Comparison of ENCODE assay signal across 10 cellular contexts in the genomic region with DNA sequence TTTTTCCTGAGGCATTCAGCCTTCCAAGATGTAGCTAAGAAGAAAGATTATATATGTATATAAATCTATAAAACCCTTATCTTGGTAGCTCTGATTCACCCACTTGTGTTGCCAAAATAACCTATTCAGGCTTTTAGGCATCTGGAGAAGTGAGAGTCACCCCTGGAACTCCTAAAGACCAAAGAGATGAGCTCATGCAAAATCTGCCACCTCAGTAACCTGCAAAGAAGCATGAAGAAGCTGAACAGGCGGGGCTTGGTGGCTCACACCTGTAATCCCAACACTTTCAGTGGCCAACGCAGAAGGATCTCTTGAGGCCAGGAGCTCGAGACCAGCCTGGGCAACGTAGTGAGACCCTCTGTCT.
A peak's percentile ranks its signal among the peaks of the same experiment; 100 is the strongest.
DNase-seq lines count a peak whose midpoint lies in the region; ATAC-seq and TF ChIP-seq lines count a peak whose summit lies in the region.
"Had no signal": no experiment of that assay in that cellular context is flagged by ENCODE, and none has a peak within 500 bp of the region (broad histone marks: within the 10 kb centered on the region; RNA-seq: fewer than 3 reads in every experiment).

No MANE protein-coding gene starts in this region.

- no peaks in the 10 kb centered on the region for H3K36me3 ChIP-seq in thoracic aorta

- CTCF ChIA-PET in activated naive CD4-positive, alpha-beta T cell treated with anti-CD3 and anti-CD28 coated beads for 36 hours (lab: Charles Lee) = interaction anchor here (0.7 kb wide), 2 partner anchors 25 to 410 kb away, joined by 3 read pairs; no protein-coding TSS in a partner anchor

- peaks cover 23% of the 10 kb centered on the region for H3K4me1 Mint-ChIP-seq in activated naive CD4-positive, alpha-beta T cell treated with anti-CD3 and anti-CD28 coated beads for 36 hours (ENCODE audit: low read depth)
- peaks cover 20% of the 10 kb centered on the region for H3K4me1 Mint-ChIP-seq in activated T-helper 1 cell treated with anti-CD3 and anti-CD28 coated beads, Interleukin-12 subunit alpha, Interleukin-12 subunit beta, Interleukin-2, Interleukin-4 antibody, amounts not matched to agents 30 ng/mL and 10 ng/mL and 1 ng/mL, durations not matched to agents 14 hours and 24 hours and 36 hours (ENCODE audit: low read depth)

- intact Hi-C loops in activated naive CD4-positive, alpha-beta T cell treated with anti-CD3 and anti-CD28 coated beads for 36 hours (cut with micrococcal nuclease) = loop anchor here (2.0 kb wide), 1 partner anchor 22 kb away; no protein-coding TSS in a partner anchor
- intact Hi-C loops in activated T-helper 1 cell treated with anti-CD3 and anti-CD28 coated beads, Interleukin-12 subunit alpha, Interleukin-12 subunit beta, Interleukin-2, Interleukin-4 antibody, amounts not matched to agents 30 ng/mL and 10 ng/mL and 1 ng/mL, durations not matched to agents 14 hours and 24 hours and 36 hours (cut with micrococcal nuclease) = no loop called here

- TF ChIP-seq CTCF in foreskin fibroblast (IDR thresholded peaks at IDR 0.05; ENCODE audit: low read depth, low read length) (no peak), thoracic aorta (IDR thresholded peaks at IDR 0.05) (no peak)

- peak; percentile 18 for DNase-seq in activated naive CD4-positive, alpha-beta T cell treated with anti-CD3 and anti-CD28 coated beads for 36 hours
- no peak for DNase-seq in activated naive CD4-positive, alpha-beta T cell (lab: John Stamatoyannopoulos, UW)
- no peak for DNase-seq in activated T-helper 1 cell treated with anti-CD3 and anti-CD28 coated beads, Interleukin-12 subunit alpha, Interleukin-12 subunit beta, Interleukin-2, Interleukin-4 antibody, amounts not matched to agents 30 ng/mL and 10 ng/mL and 1 ng/mL, durations not matched to agents 14 hours and 24 hours and 36 hours (ENCODE audit: low spot score)
- DNase-seq in foreskin fibroblast (peak; percentile 21 to 50), thoracic aorta (ENCODE audit: low spot score) (no peak), NCI-H1694 (lab: John Stamatoyannopoulos, UW) (no peak), NCI-H82 treated with DMSO at 0.1 percent for 48 hours (lab: John Stamatoyannopoulos, UW; ENCODE audit: unreplicated experiment) (no peak)
- DNase-seq: NCI-H510A treated with DMSO at 0.1 percent for 48 hours had no signal

- H3K36me3 Mint-ChIP-seq in activated naive CD4-positive, alpha-beta T cell treated with anti-CD3 and anti-CD28 coated beads for 36 hours (ENCODE audit: low read depth) = no peaks in the 10 kb centered on the region
- H3K36me3 Mint-ChIP-seq in activated T-helper 1 cell treated with anti-CD3 and anti-CD28 coated beads, Interleukin-12 subunit alpha, Interleukin-12 subunit beta, Interleukin-2, Interleukin-4 antibody, amounts not matched to agents 30 ng/mL and 10 ng/mL and 1 ng/mL, durations not matched to agents 14 hours and 24 hours and 36 hours (ENCODE audit: low read depth) = peaks cover 1% of the 10 kb centered on the region

- no peaks in the 10 kb centered on the region for H3K27me3 Mint-ChIP-seq in activated naive CD4-positive, alpha-beta T cell treated with anti-CD3 and anti-CD28 coated beads for 36 hours (ENCODE audit: low read depth)
- H3K27me3 Mint-ChIP-seq in activated T-helper 1 cell treated with anti-CD3 and anti-CD28 coated beads, Interleukin-12 subunit alpha, Interleukin-12 subunit beta, Interleukin-2, Interleukin-4 antibody, amounts not matched to agents 30 ng/mL and 10 ng/mL and 1 ng/mL, durations not matched to agents 14 hours and 24 hours and 36 hours (ENCODE audit: insufficient read depth) = no peaks in the 10 kb centered on the region

- no peak overlapping the region for H3K4me3 Mint-ChIP-seq in activated naive CD4-positive, alpha-beta T cell treated with anti-CD3 and anti-CD28 coated beads for 36 hours
- H3K4me3 Mint-ChIP-seq in activated T-helper 1 cell treated with anti-CD3 and anti-CD28 coated beads, Interleukin-12 subunit alpha, Interleukin-12 subunit beta, Interleukin-2, Interleukin-4 antibody, amounts not matched to agents 30 ng/mL and 10 ng/mL and 1 ng/mL, durations not matched to agents 14 hours and 24 hours and 36 hours = no peak overlapping the region

- no peaks in the 10 kb centered on the region for H3K27me3 ChIP-seq in thoracic aorta (replicated peaks; ENCODE audit: insufficient read depth)

- H3K4me3 ChIP-seq in foreskin fibroblast (ENCODE audit: low read depth in 1 of 2, low read length in 2 of 2) (no peak overlapping the region), thoracic aorta (no peak overlapping the region)

- peak overlapping the region; percentile 90 to 95 for H3K27ac ChIP-seq in thoracic aorta
- H3K27ac ChIP-seq: KMS-11 had no signal

- H3K9me3 ChIP-seq in thoracic aorta = no peaks in the 10 kb centered on the region

- no peak overlapping the region for H3K27ac Mint-ChIP-seq in activated naive CD4-positive, alpha-beta T cell treated with anti-CD3 and anti-CD28 coated beads for 36 hours
- H3K27ac Mint-ChIP-seq in activated T-helper 1 cell treated with anti-CD3 and anti-CD28 coated beads, Interleukin-12 subunit alpha, Interleukin-12 subunit beta, Interleukin-2, Interleukin-4 antibody, amounts not matched to agents 30 ng/mL and 10 ng/mL and 1 ng/mL, durations not matched to agents 14 hours and 24 hours and 36 hours = peak overlapping the region; percentile 35

- no peaks in the 10 kb centered on the region for H3K9me3 Mint-ChIP-seq in activated naive CD4-positive, alpha-beta T cell treated with anti-CD3 and anti-CD28 coated beads for 36 hours
- H3K9me3 Mint-ChIP-seq in activated T-helper 1 cell treated with anti-CD3 and anti-CD28 coated beads, Interleukin-12 subunit alpha, Interleukin-12 subunit beta, Interleukin-2, Interleukin-4 antibody, amounts not matched to agents 30 ng/mL and 10 ng/mL and 1 ng/mL, durations not matched to agents 14 hours and 24 hours and 36 hours = no peaks in the 10 kb centered on the region

- ATAC-seq in thoracic aorta (ENCODE audit: insufficient number of reproducible peaks, low FRiP score, low read depth) (no peak), HG02973 (IDR thresholded peaks at IDR 0.05; ENCODE audit: unreplicated experiment) (no peak)

- peaks cover 19 to 28% of the 10 kb centered on the region in 2 donors for H3K4me1 ChIP-seq in thoracic aorta (ENCODE audit: control insufficient read depth in 1 of 2, low read depth in 2 of 2)

Comparison
In these comparisons a context has a peak if more than half of its experiments do, and no peak if none do; other contexts are left out.
1. DNase-seq: peak in activated naive CD4-positive, alpha-beta T cell treated with anti-CD3 and anti-CD28 coated beads for 36 hours (single experiment) and foreskin fibroblast (2 of 2); none in activated naive CD4-positive, alpha-beta T cell (0 of 4), activated T-helper 1 cell treated with anti-CD3 and anti-CD28 coated beads, Interleukin-12 subunit alpha, Interleukin-12 subunit beta, Interleukin-2, Interleukin-4 antibody, amounts not matched to agents 30 ng/mL and 10 ng/mL and 1 ng/mL, durations not matched to agents 14 hours and 24 hours and 36 hours (single experiment), thoracic aorta (single experiment), NCI-H1694 (single experiment) and NCI-H82 treated with DMSO at 0.1 percent for 48 hours (single experiment).